In the genomic region with DNA sequence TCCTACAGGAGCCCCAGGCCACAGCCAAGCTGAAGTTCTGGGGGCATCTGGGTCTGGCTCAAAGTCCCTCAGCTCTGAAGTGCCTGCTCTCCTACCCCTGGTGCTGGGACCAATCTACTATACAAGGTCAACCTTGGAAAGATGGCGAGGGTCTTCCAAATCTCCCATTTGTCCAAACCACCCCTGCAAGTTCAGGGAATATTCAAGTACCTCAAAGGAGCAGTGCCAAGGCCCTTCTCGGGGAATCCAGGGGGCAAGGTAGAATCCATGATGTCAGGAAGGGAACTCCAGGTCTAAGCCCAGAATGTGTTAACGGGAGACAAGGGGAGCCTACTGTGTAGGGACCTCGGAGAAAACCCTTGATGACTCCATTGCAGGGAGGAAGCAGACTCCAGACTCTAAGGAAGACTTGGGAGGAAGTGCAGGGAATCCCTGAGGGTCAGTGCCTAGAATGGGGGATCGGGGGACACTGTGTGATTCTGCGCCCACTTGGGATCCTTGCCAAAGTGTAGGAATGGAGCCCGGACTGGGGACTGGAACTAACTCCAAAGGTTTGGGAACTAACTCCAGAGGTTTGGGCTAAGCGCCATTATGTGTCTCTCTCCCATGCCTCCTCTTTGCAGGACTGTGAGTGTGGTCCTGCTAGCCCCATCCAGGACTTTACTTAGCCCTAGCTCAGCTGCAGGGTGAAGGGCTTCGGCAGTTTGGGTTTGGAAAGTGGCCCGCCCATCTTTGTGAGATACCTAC, we compare ENCODE assay signal across 35 cellular contexts. TPM values are rescaled to one million over a fixed set of nuclear protein-coding genes. Genes with fewer than 3 reads are reported as not detected.
"Had no signal": no experiment of that assay in that cellular context is flagged by ENCODE, and none has a peak within 500 bp of the region (broad histone marks: within the 10 kb centered on the region; RNA-seq: fewer than 3 reads in every experiment).

No MANE protein-coding gene starts in this region.

- H3K27ac Mint-ChIP-seq: activated CD4-positive, alpha-beta T cell treated with anti-CD3 and anti-CD28 coated beads for 36 hours; activated CD4-positive, alpha-beta T cell treated with anti-CD3 and anti-CD28 coated beads, Interleukin-2, amount 10 ng/mL, durations not matched to agents 7 days and 5 days; activated CD8-positive, alpha-beta T cell treated with anti-CD3 and anti-CD28 coated beads, Interleukin-2, amount 10 ng/mL, durations not matched to agents 7 days and 5 days; activated naive CD4-positive, alpha-beta T cell treated with anti-CD3 and anti-CD28 coated beads, Interleukin-2, amount 50 U/mL, for 24 hours; activated naive CD8-positive, alpha-beta T cell treated with anti-CD3 and anti-CD28 coated beads, Interleukin-2, amount 10 ng/mL, durations not matched to agents 7 days and 5 days; activated T-cell treated with anti-CD3 and anti-CD28 coated beads, Interleukin-2, amount 50 U/mL, for 24 hours; activated T-helper 2 cell treated with anti-CD3 and anti-CD28 coated beads, Interferon-gamma antibody, Interleukin-2, Interleukin-4, amounts not matched to agents 10 μg/mL and 5 μg/mL and 100 μg/mL, durations not matched to agents 14 hours and 24 hours and 36 hours had no signal

- DNase-seq: activated CD4-positive, alpha-beta T cell treated with anti-CD3 and anti-CD28 coated beads for 36 hours; activated CD4-positive, alpha-beta T cell treated with anti-CD3 and anti-CD28 coated beads, Interleukin-2, amount 10 ng/mL, durations not matched to agents 7 days and 5 days; activated CD4-positive, alpha-beta T cell treated with anti-CD3 and anti-CD28 coated beads, Interleukin-2, amount 50 U/mL, for 48 hours; activated CD8-positive, alpha-beta T cell treated with anti-CD3 and anti-CD28 coated beads, Interleukin-2, amount 10 ng/mL, durations not matched to agents 7 days and 5 days; activated gamma-delta T cell; activated naive CD4-positive, alpha-beta T cell treated with Interleukin-2 at 50 U/mL for 16 hours; activated naive CD8-positive, alpha-beta T cell treated with anti-CD3 and anti-CD28 coated beads, Interleukin-2, amount 10 ng/mL, durations not matched to agents 7 days and 5 days; activated T-cell treated with anti-CD3 and anti-CD28 coated beads, Interleukin-2, amount 50 U/mL, for 24 hours; amygdala; IMR-90; Kasumi-1; KG1; MG63; NCI-H1048; NCI-H1105 treated with DMSO at 0.1 percent for 48 hours; NCI-H1436; NCI-H1694; NCI-H2029; NCI-H2171; NCI-H510A; NCI-H526; NCI-H748 treated with DMSO at 0.1 percent for 48 hours; PC-9; SIG-M5; T1000 had no signal

- H3K4me3 Mint-ChIP-seq: activated CD4-positive, alpha-beta T cell treated with anti-CD3 and anti-CD28 coated beads for 36 hours; activated CD4-positive, alpha-beta T cell treated with anti-CD3 and anti-CD28 coated beads, Interleukin-2, amount 10 ng/mL, durations not matched to agents 7 days and 5 days; activated CD8-positive, alpha-beta T cell treated with anti-CD3 and anti-CD28 coated beads, Interleukin-2, amount 10 ng/mL, durations not matched to agents 7 days and 5 days; activated naive CD4-positive, alpha-beta T cell treated with anti-CD3 and anti-CD28 coated beads, Interleukin-2, amount 50 U/mL, for 24 hours; activated naive CD8-positive, alpha-beta T cell treated with anti-CD3 and anti-CD28 coated beads, Interleukin-2, amount 10 ng/mL, durations not matched to agents 7 days and 5 days; activated T-cell treated with anti-CD3 and anti-CD28 coated beads, Interleukin-2, amount 50 U/mL, for 24 hours had no signal

- H3K27ac ChIP-seq: ascending aorta, cardiac muscle cell, PC-9, RWPE1 had no signal

- H3K9me3 ChIP-seq: ascending aorta, MG63 had no signal

- H3K9me3 Mint-ChIP-seq: activated CD4-positive, alpha-beta T cell treated with anti-CD3 and anti-CD28 coated beads, Interleukin-2, amount 10 ng/mL, durations not matched to agents 7 days and 5 days; activated naive CD4-positive, alpha-beta T cell treated with anti-CD3 and anti-CD28 coated beads, Interleukin-2, amount 50 U/mL, for 24 hours; activated naive CD8-positive, alpha-beta T cell treated with anti-CD3 and anti-CD28 coated beads, Interleukin-2, amount 10 ng/mL, durations not matched to agents 7 days and 5 days; activated T-cell treated with anti-CD3 and anti-CD28 coated beads, Interleukin-2, amount 50 U/mL, for 24 hours; activated T-helper 2 cell treated with anti-CD3 and anti-CD28 coated beads, Interferon-gamma antibody, Interleukin-2, Interleukin-4, amounts not matched to agents 10 μg/mL and 5 μg/mL and 100 μg/mL, durations not matched to agents 14 hours and 24 hours and 36 hours had no signal

- H3K36me3 ChIP-seq: ascending aorta, cardiac muscle cell, MG63 had no signal

- H3K4me3 ChIP-seq: ascending aorta, cardiac muscle cell, MG63, PC-9 had no signal

- ATAC-seq: activated CD4-positive, alpha-beta T cell treated with anti-CD3 and anti-CD28 coated beads for 36 hours; activated CD4-positive, CD25-positive, alpha-beta regulatory T cell treated with anti-CD3 and anti-CD28 coated beads, Interleukin-2, amount 50 U/mL, for 24 hours; activated CD8-positive, alpha-beta T cell treated with anti-CD3 and anti-CD28 coated beads, Interleukin-2, amount 10 ng/mL, durations not matched to agents 7 days and 5 days; Right ventricle myocardium inferior had no signal

- H3K36me3 Mint-ChIP-seq: activated naive CD4-positive, alpha-beta T cell treated with anti-CD3 and anti-CD28 coated beads, Interleukin-2, amount 50 U/mL, for 24 hours; activated naive CD8-positive, alpha-beta T cell treated with anti-CD3 and anti-CD28 coated beads, Interleukin-2, amount 10 ng/mL, durations not matched to agents 7 days and 5 days had no signal

RNA-seq across cellular contexts. Expression of gene TAL1, which starts 8.7 kb away (rescaled TPM):
- total RNA-seq: activated CD4-positive, alpha-beta T cell treated with anti-CD3 and anti-CD28 coated beads, Interleukin-2, amount 10 ng/mL, durations not matched to agents 7 days and 5 days; activated CD8-positive, alpha-beta T cell treated with anti-CD3 and anti-CD28 coated beads, Interleukin-2, amount 10 ng/mL, durations not matched to agents 7 days and 5 days; activated naive CD8-positive, alpha-beta T cell treated with anti-CD3 and anti-CD28 coated beads, Interleukin-2, amount 10 ng/mL, durations not matched to agents 7 days and 5 days; activated T-helper 2 cell treated with anti-CD3 and anti-CD28 coated beads, Interferon-gamma antibody, Interleukin-2, Interleukin-4, amounts not matched to agents 10 μg/mL and 5 μg/mL and 100 μg/mL, durations not matched to agents 14 hours and 24 hours and 36 hours; IMR-90; OCI-LY7; PC-9; T-helper 1 cell treated with Interleukin-12 subunit alpha and Interleukin-12 subunit beta and Interleukin-4 antibody, amounts not matched to agents 30 ng/mL and 1 ng/mL, for 36 hours; T-helper 2 cell treated with Interferon-gamma antibody and Interleukin-4, amounts not matched to agents 100 ng/mL and 5 ng/mL, for 36 hours had no signal
- polyA plus RNA-seq: IMR-90 had no signal

RNA-seq across cellular contexts. Expression of gene PDZK1IP1, which starts 33.5 kb away (rescaled TPM):
- total RNA-seq: activated CD4-positive, alpha-beta T cell treated with anti-CD3 and anti-CD28 coated beads for 36 hours; activated CD4-positive, alpha-beta T cell treated with anti-CD3 and anti-CD28 coated beads, Interleukin-2, amount 10 ng/mL, durations not matched to agents 7 days and 5 days; activated CD8-positive, alpha-beta T cell treated with anti-CD3 and anti-CD28 coated beads, Interleukin-2, amount 10 ng/mL, durations not matched to agents 7 days and 5 days; activated naive CD8-positive, alpha-beta T cell treated with anti-CD3 and anti-CD28 coated beads, Interleukin-2, amount 10 ng/mL, durations not matched to agents 7 days and 5 days; activated T-helper 2 cell treated with anti-CD3 and anti-CD28 coated beads, Interferon-gamma antibody, Interleukin-2, Interleukin-4, amounts not matched to agents 10 μg/mL and 5 μg/mL and 100 μg/mL, durations not matched to agents 14 hours and 24 hours and 36 hours; ascending aorta; cardiac muscle cell; IMR-90; OCI-LY7; Right ventricle myocardium inferior; T-helper 1 cell treated with Interleukin-12 subunit alpha and Interleukin-12 subunit beta and Interleukin-4 antibody, amounts not matched to agents 30 ng/mL and 1 ng/mL, for 36 hours; T-helper 2 cell treated with Interferon-gamma antibody and Interleukin-4, amounts not matched to agents 100 ng/mL and 5 ng/mL, for 36 hours had no signal
- polyA plus RNA-seq: cardiac muscle cell, IMR-90 had no signal
